Comparison of ENCODE assay signal across 8 cellular contexts in the genomic region with DNA sequence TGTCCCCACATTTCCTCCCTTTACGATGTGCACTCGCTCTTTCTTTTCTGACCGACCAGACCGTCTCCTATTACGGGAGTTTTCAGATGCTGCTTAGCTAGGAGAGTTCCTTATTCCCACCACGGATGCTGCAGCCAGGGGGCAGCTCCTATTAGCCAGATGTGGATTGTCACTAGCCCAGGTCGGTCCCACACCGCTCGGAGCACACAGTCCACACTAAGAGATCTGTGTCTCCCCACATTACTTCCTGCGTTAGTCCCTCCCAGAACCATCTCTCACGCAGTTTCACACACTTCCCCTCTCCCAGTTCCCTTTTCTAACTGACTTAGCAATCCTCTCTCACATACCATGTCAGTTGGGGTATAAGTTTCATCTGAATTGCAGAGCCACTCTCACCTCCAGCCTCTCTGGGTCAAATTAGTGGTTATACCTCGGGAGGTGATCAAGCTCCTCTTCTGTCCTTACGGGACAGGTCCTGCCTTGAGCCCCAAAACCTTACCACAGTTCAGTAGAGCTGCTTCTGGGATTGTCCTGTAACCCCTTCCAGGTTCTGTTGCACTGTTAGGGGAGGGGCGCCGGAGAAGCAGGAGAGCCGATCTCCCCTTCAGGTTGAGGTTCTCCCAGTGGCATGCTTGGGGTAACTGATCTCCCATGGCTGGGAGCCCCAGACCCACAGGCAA. TPM values are rescaled to one million over a fixed set of nuclear protein-coding genes. Genes with fewer than 3 reads are reported as not detected.
A peak's percentile ranks its signal among the peaks of the same experiment; 100 is the strongest.
DNase-seq lines count a peak whose midpoint lies in the region; ATAC-seq, FAIRE-seq and TF ChIP-seq lines count a peak whose summit lies in the region.

No MANE protein-coding gene starts in this region.

- WGBS in SK-N-SH (ENCODE audit: low lambda C conversion rate) = 61% methylated on average over 13 of the region's 16 CpGs

- no peak overlapping the region for H3K27ac Mint-ChIP-seq in CD8-positive, alpha-beta memory T cell
- H3K27ac Mint-ChIP-seq in activated naive CD8-positive, alpha-beta T cell treated with anti-CD3 and anti-CD28 coated beads, Interleukin-2, amount 10 ng/mL, durations not matched to agents 7 days and 5 days = peak overlapping the region; percentile 89

- peaks cover 0 to 1% (median 0%) of the 10 kb centered on the region in 5 donors for H3K9me3 Mint-ChIP-seq in CD8-positive, alpha-beta memory T cell
- peaks cover 2% of the 10 kb centered on the region for H3K9me3 Mint-ChIP-seq in activated naive CD8-positive, alpha-beta T cell treated with anti-CD3 and anti-CD28 coated beads, Interleukin-2, amount 10 ng/mL, durations not matched to agents 7 days and 5 days

- H3F3A ChIP-seq in SK-N-SH (replicated peaks; ENCODE audit: insufficient read depth) = no peaks in the 10 kb centered on the region

- CTCF ChIA-PET in CD8-positive, alpha-beta memory T cell (lab: Charles Lee) = interaction anchor here (2.3 kb wide), 1 partner anchor 9 kb away, joined by 6 read pairs; no protein-coding TSS in a partner anchor
- CTCF ChIA-PET in SK-N-SH (lab: Yijun Ruan, JAX) = no interaction called here

- TF ChIP-seq RAD21 in SK-N-SH (IDR thresholded peaks at IDR 0.05; ENCODE audit: low read length) = no peak

- TF ChIP-seq EP300 in SK-N-SH (IDR thresholded peaks at IDR 0.05; ENCODE audit: borderline replicate concordance in 1 of 2, low read depth in 1 of 2, low read length in 1 of 2) = no peak

- FAIRE-seq in RCC 7860 (lab: Jason Lieb, UNC) = no peak

- H3K36me3 ChIP-seq in CD8-positive, alpha-beta memory T cell (ENCODE audit: insufficient read depth, low read length) = no peaks in the 10 kb centered on the region
- H3K36me3 ChIP-seq in SK-N-SH (replicated peaks in 1 of 2; ENCODE audit: control insufficient read depth in 1 of 2, insufficient read depth in 2 of 2, low read length in 1 of 2) = no peaks in the 10 kb centered on the region

- no peaks in the 10 kb centered on the region for H3K79me2 ChIP-seq in SK-N-SH (ENCODE audit: insufficient read depth)

- no peaks in the 10 kb centered on the region for H4K20me1 ChIP-seq in SK-N-SH (ENCODE audit: insufficient read depth)

- H3K4me3 Mint-ChIP-seq in CD8-positive, alpha-beta memory T cell = peak overlapping the region in 6 of 7 donors; percentile 46 to 74 (median 60)
- peak overlapping the region; percentile 87 for H3K4me3 Mint-ChIP-seq in activated naive CD8-positive, alpha-beta T cell treated with anti-CD3 and anti-CD28 coated beads, Interleukin-2, amount 10 ng/mL, durations not matched to agents 7 days and 5 days

- no peak overlapping the region for H2AFZ ChIP-seq in SK-N-SH (ENCODE audit: low read depth)

- H3K4me1 ChIP-seq in CD8-positive, alpha-beta memory T cell (ENCODE audit: insufficient read depth, low read length) = no peaks in the 10 kb centered on the region
- no peaks in the 10 kb centered on the region; a peak in 2 of 4 replicates for H3K4me1 ChIP-seq in SK-N-SH (ENCODE audit: control insufficient read depth in 1 of 2, insufficient read depth in 2 of 2, low read depth in 1 of 2, low read length in 1 of 2)

- no peaks in the 10 kb centered on the region for H3K27me3 ChIP-seq in CD8-positive, alpha-beta memory T cell (ENCODE audit: insufficient read depth, low read length, poor library complexity, severe bottlenecking)
- no peaks in the 10 kb centered on the region for H3K27me3 ChIP-seq in SK-N-SH (ENCODE audit: insufficient read depth)

- POLR2A ChIA-PET in CD8-positive, alpha-beta memory T cell (lab: Charles Lee) = no interaction called here
- POLR2A ChIA-PET in activated naive CD8-positive, alpha-beta T cell treated with anti-CD3 and anti-CD28 coated beads, Interleukin-2, amount 10 ng/mL, durations not matched to agents 7 days and 5 days (lab: Charles Lee) = interaction anchor here (1.1 kb wide), 1 partner anchor 121 kb away, joined by 3 read pairs; no protein-coding TSS in a partner anchor
- POLR2A ChIA-PET in SK-N-SH (lab: Yijun Ruan, JAX) = no interaction called here

- DNase-seq in CD8-positive, alpha-beta memory T cell = peak in 1 of 5 donors; percentile 18
- no peak for DNase-seq in activated naive CD8-positive, alpha-beta T cell treated with anti-CD3 and anti-CD28 coated beads, Interleukin-2, amount 10 ng/mL, durations not matched to agents 7 days and 5 days
- peak; percentile 72 for DNase-seq in pons (ENCODE audit: low spot score)
- no peak for DNase-seq in RCC 7860 (ENCODE audit: low spot score)
- no peak for DNase-seq in NK-92 (lab: John Stamatoyannopoulos, UW; ENCODE audit: unreplicated experiment)
- DNase-seq in SK-N-SH = no peak

- no peaks in the 10 kb centered on the region for H3K9me2 ChIP-seq in SK-N-SH

- no peaks in the 10 kb centered on the region for H3K36me3 Mint-ChIP-seq in CD8-positive, alpha-beta memory T cell
- H3K36me3 Mint-ChIP-seq in activated naive CD8-positive, alpha-beta T cell treated with anti-CD3 and anti-CD28 coated beads, Interleukin-2, amount 10 ng/mL, durations not matched to agents 7 days and 5 days = peaks cover 2% of the 10 kb centered on the region

- no peak overlapping the region for H3K9ac ChIP-seq in SK-N-SH

- peak; percentile 87 for ATAC-seq in GM19397 (IDR thresholded peaks at IDR 0.05; ENCODE audit: unreplicated experiment)
- ATAC-seq in HG03439 (IDR thresholded peaks at IDR 0.05; ENCODE audit: unreplicated experiment) = peak; percentile 80
- ATAC-seq in activated naive CD8-positive, alpha-beta T cell treated with anti-CD3 and anti-CD28 coated beads, Interleukin-2, amount 10 ng/mL, durations not matched to agents 7 days and 5 days (ENCODE audit: low read depth) = peak; percentile 89

- peaks cover 0 to 2% of the 10 kb centered on the region in 2 donors for H3K27me3 Mint-ChIP-seq in CD8-positive, alpha-beta memory T cell
- no peaks in the 10 kb centered on the region for H3K27me3 Mint-ChIP-seq in activated naive CD8-positive, alpha-beta T cell treated with anti-CD3 and anti-CD28 coated beads, Interleukin-2, amount 10 ng/mL, durations not matched to agents 7 days and 5 days

- no peaks in the 10 kb centered on the region for H3K9me3 ChIP-seq in CD8-positive, alpha-beta memory T cell (ENCODE audit: low read length)
- no peaks in the 10 kb centered on the region for H3K9me3 ChIP-seq in SK-N-SH

- no peak for TF ChIP-seq CTCF in SK-N-SH (IDR thresholded peaks at IDR 0.05)

- H3K27ac ChIP-seq in CD8-positive, alpha-beta memory T cell (ENCODE audit: low read depth, low read length) = peak overlapping the region; percentile 43
- H3K27ac ChIP-seq in SK-N-SH (ENCODE audit: low read depth in 2 of 2, low read length in 1 of 2) = no peak overlapping the region; a peak in 1 of 4 replicates

- H3K4me3 ChIP-seq in CD8-positive, alpha-beta memory T cell (ENCODE audit: low read length) = peak overlapping the region; percentile 47
- H3K4me3 ChIP-seq in SK-N-SH (ENCODE audit: low read depth in 2 of 2, low read length in 1 of 2) = no peak overlapping the region; a peak in 1 of 4 replicates

- no peak overlapping the region for H3K4me2 ChIP-seq in SK-N-SH

- H3K4me1 Mint-ChIP-seq in CD8-positive, alpha-beta memory T cell = peaks cover 3 to 7% (median 7%) of the 10 kb centered on the region in 3 donors
- H3K4me1 Mint-ChIP-seq in activated naive CD8-positive, alpha-beta T cell treated with anti-CD3 and anti-CD28 coated beads, Interleukin-2, amount 10 ng/mL, durations not matched to agents 7 days and 5 days = peaks cover 12% of the 10 kb centered on the region

TF ChIP-seq in SK-N-SH, 30 proteins besides CTCF, POLR2A, EP300 and RAD21 (continues in another document):
- TF ChIP-seq CHD2 (IDR thresholded peaks at IDR 0.05; ENCODE audit: low read length, partially characterized antibody) = no peak
- no peak for TF ChIP-seq POLR2AphosphoS5 (IDR thresholded peaks at IDR 0.05; ENCODE audit: low read depth, low read length)
- TF ChIP-seq, protein P1, sequence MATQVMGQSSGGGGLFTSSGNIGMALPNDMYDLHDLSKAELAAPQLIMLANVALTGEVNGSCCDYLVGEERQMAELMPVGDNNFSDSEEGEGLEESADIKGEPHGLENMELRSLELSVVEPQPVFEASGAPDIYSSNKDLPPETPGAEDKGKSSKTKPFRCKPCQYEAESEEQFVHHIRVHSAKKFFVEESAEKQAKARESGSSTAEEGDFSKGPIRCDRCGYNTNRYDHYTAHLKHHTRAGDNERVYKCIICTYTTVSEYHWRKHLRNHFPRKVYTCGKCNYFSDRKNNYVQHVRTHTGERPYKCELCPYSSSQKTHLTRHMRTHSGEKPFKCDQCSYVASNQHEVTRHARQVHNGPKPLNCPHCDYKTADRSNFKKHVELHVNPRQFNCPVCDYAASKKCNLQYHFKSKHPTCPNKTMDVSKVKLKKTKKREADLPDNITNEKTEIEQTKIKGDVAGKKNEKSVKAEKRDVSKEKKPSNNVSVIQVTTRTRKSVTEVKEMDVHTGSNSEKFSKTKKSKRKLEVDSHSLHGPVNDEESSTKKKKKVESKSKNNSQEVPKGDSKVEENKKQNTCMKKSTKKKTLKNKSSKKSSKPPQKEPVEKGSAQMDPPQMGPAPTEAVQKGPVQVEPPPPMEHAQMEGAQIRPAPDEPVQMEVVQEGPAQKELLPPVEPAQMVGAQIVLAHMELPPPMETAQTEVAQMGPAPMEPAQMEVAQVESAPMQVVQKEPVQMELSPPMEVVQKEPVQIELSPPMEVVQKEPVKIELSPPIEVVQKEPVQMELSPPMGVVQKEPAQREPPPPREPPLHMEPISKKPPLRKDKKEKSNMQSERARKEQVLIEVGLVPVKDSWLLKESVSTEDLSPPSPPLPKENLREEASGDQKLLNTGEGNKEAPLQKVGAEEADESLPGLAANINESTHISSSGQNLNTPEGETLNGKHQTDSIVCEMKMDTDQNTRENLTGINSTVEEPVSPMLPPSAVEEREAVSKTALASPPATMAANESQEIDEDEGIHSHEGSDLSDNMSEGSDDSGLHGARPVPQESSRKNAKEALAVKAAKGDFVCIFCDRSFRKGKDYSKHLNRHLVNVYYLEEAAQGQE (IDR thresholded peaks at IDR 0.05; ENCODE audit: low read depth, low read length) = no peak
- no peak for TF ChIP-seq FOXJ3 (CRISPR knock-in tag; IDR thresholded peaks at IDR 0.05)
- no peak for TF ChIP-seq EZH2phosphoT487 (IDR thresholded peaks at IDR 0.05; ENCODE audit: borderline replicate concordance, low read depth)
- no peak for TF ChIP-seq YY1 (IDR thresholded peaks at IDR 0.05; ENCODE audit: low read depth)
- TF ChIP-seq TCF12 (IDR thresholded peaks at IDR 0.05) = no peak
- no peak for TF ChIP-seq TAF1 (IDR thresholded peaks at IDR 0.05; ENCODE audit: borderline replicate concordance, low read depth, low read length)
- no peak for TF ChIP-seq MXI1 (IDR thresholded peaks at IDR 0.05; ENCODE audit: low read depth, low read length)

RNA-seq across cellular contexts. Expression of a gene that starts 28.2 kb away (rescaled TPM):
- total RNA-seq in CD8-positive, alpha-beta memory T cell = not detected
- not detected for polyA plus RNA-seq in CD8-positive, alpha-beta memory T cell
- not detected for total RNA-seq in activated naive CD8-positive, alpha-beta T cell treated with anti-CD3 and anti-CD28 coated beads, Interleukin-2, amount 10 ng/mL, durations not matched to agents 7 days and 5 days
- polyA plus RNA-seq in SK-N-SH (2012; rRNA removed) = 13.7 and 21.5 TPM in 2 replicates
- 16.3 and 21.8 TPM in 2 replicates for polyA plus RNA-seq in SK-N-SH (2012; cell fraction: cytosol; rRNA removed)
- polyA plus RNA-seq in SK-N-SH (2012; cell fraction: nucleus; rRNA removed) = 16.4 and 44.9 TPM in 2 replicates
